ENCODE assay signal across 15 cellular contexts in genomic region chr15:57012557-57012956, GRCh38.
"Had no signal": no experiment of that assay in that cellular context is flagged by ENCODE, and none has a peak within 500 bp of the region (broad histone marks: within the 10 kb centered on the region; RNA-seq: fewer than 3 reads in every experiment).

No MANE protein-coding gene starts in this region.

- H3K27me3 ChIP-seq: esophagus muscularis mucosa, testis had no signal

- H3K9me3 ChIP-seq: esophagus muscularis mucosa, testis had no signal

- H3K27me3 Mint-ChIP-seq: activated CD4-positive, alpha-beta memory T cell treated with anti-CD3 and anti-CD28 coated beads for 36 hours; activated naive CD8-positive, alpha-beta T cell treated with anti-CD3 and anti-CD28 coated beads, Interleukin-2, amount 10 ng/mL, durations not matched to agents 7 days and 5 days; naive thymus-derived CD4-positive, alpha-beta T cell; stimulated activated naive CD8-positive, alpha-beta T cell treated with anti-CD3 and anti-CD28 coated beads, Interleukin-15, Interleukin-2, amounts not matched to agents 100 ng/mL and 50 ng/mL, for 24 hours had no signal

- H3K4me3 Mint-ChIP-seq: activated CD4-positive, alpha-beta memory T cell treated with anti-CD3 and anti-CD28 coated beads for 36 hours; activated naive CD8-positive, alpha-beta T cell treated with anti-CD3 and anti-CD28 coated beads, Interleukin-2, amount 10 ng/mL, durations not matched to agents 7 days and 5 days; immature natural killer cell; naive thymus-derived CD4-positive, alpha-beta T cell; stimulated activated naive CD8-positive, alpha-beta T cell treated with anti-CD3 and anti-CD28 coated beads, Interleukin-15, Interleukin-2, amounts not matched to agents 100 ng/mL and 50 ng/mL, for 24 hours had no signal

- H3K27ac ChIP-seq: esophagus muscularis mucosa, testis had no signal

- DNase-seq: activated CD4-positive, alpha-beta memory T cell treated with anti-CD3 and anti-CD28 coated beads for 36 hours; activated gamma-delta T cell; activated naive CD8-positive, alpha-beta T cell treated with anti-CD3 and anti-CD28 coated beads, Interleukin-2, amount 10 ng/mL, durations not matched to agents 7 days and 5 days; activated T-cell treated with anti-CD3 and anti-CD28 coated beads, Interleukin-2, amount 50 U/mL, for 48 hours; anterior cingulate cortex; immature natural killer cell; left colon; naive thymus-derived CD4-positive, alpha-beta T cell; nucleus accumbens; stimulated activated CD4-positive, alpha-beta T cell treated with anti-CD3 and anti-CD28 coated beads, Interleukin-4, amount 100 ng/mL, for 1 hour; stimulated activated CD8-positive, alpha-beta memory T cell treated with anti-CD3 and anti-CD28 coated beads, Interleukin-4, amount 100 ng/mL, for 48 hours; T-helper 2 cell; testis had no signal

- H3K9me3 Mint-ChIP-seq: activated CD4-positive, alpha-beta memory T cell treated with anti-CD3 and anti-CD28 coated beads for 36 hours; activated naive CD8-positive, alpha-beta T cell treated with anti-CD3 and anti-CD28 coated beads, Interleukin-2, amount 10 ng/mL, durations not matched to agents 7 days and 5 days; immature natural killer cell; stimulated activated naive CD8-positive, alpha-beta T cell treated with anti-CD3 and anti-CD28 coated beads, Interleukin-15, Interleukin-2, amounts not matched to agents 100 ng/mL and 50 ng/mL, for 24 hours had no signal

- ATAC-seq: left colon; naive thymus-derived CD4-positive, alpha-beta T cell had no signal

- H3K36me3 Mint-ChIP-seq: immature natural killer cell had no signal

- H3K27ac Mint-ChIP-seq: activated CD4-positive, alpha-beta memory T cell treated with anti-CD3 and anti-CD28 coated beads for 36 hours; activated naive CD8-positive, alpha-beta T cell treated with anti-CD3 and anti-CD28 coated beads, Interleukin-2, amount 10 ng/mL, durations not matched to agents 7 days and 5 days; immature natural killer cell; naive thymus-derived CD4-positive, alpha-beta T cell; stimulated activated naive CD8-positive, alpha-beta T cell treated with anti-CD3 and anti-CD28 coated beads, Interleukin-15, Interleukin-2, amounts not matched to agents 100 ng/mL and 50 ng/mL, for 24 hours had no signal
